1 cellular context compared by ENCODE assay signal in the genomic region with DNA sequence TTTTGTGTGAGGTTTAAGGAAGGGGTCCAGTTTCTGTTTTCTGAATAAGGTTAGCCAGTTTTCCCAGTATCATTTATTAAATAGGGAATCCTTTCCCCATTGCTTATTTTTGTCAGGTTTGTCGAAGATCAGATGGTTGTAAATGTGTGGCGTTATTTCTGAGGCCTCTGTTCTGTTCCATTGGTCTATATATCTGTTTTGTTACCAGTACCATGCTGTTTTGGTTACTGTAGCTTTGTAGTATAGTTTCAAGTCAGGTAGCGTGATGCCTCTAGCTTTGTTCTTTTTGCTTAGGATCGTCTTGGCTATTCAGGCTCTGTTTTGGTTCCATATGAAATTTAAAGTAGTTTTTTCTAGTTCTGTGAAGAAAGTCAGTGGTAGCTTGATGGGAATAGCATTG. TPM values are rescaled to one million over a fixed set of nuclear protein-coding genes. Genes with fewer than 3 reads are reported as not detected.
"Had no signal": no experiment of that assay in that cellular context is flagged by ENCODE, and none has a peak within 500 bp of the region (broad histone marks: within the 10 kb centered on the region; RNA-seq: fewer than 3 reads in every experiment).

No MANE protein-coding gene starts in this region.

RNA-seq across cellular contexts. Expression of a gene that starts 39.4 kb away (rescaled TPM):
- total RNA-seq: G401 had no signal
